In genomic region chr1:25232027-25232865, GRCh38 we compare ENCODE assay signal across 8 cellular contexts. TPM values are rescaled to one million over a fixed set of nuclear protein-coding genes. Genes with fewer than 3 reads are reported as not detected.
DNase-seq lines count a peak whose midpoint lies in the region; ATAC-seq and TF ChIP-seq lines count a peak whose summit lies in the region.

SYF2 (minus strand) TSS chr1:25232502; CDS start chr1:25232467, 35 bp downstream.

- H3K27ac ChIP-seq in C4-2B, result peak within 1 kb of the TSS; percentile 84
- peak within 1 kb of the TSS; percentile 86 to 91 (median 86) for H3K27ac ChIP-seq in right lobe of liver

- H3K9me3 ChIP-seq in right lobe of liver, result no peaks in the 10 kb centered on the region

- peak within 1 kb of the TSS; percentile 73 to 96 (median 95) for H3K4me3 ChIP-seq in right lobe of liver

- no peaks in the 10 kb centered on the region for H3K27me3 ChIP-seq in right lobe of liver

- 0% methylated on average over 29 of the region's 54 CpGs for WGBS in right lobe of liver (ENCODE audit: insufficient coverage, low coverage, low lambda C conversion rate, missing lambda C conversion rate)

- intact Hi-C loops in right lobe of liver (cut with DNase I), result no loop called here

- ATAC-seq in GM19438 (IDR thresholded peaks at IDR 0.05; ENCODE audit: low read depth, unreplicated experiment) (peak; percentile 68), HG03575 (IDR thresholded peaks at IDR 0.05; ENCODE audit: extremely low read depth, insufficient number of reproducible peaks, low FRiP score, unreplicated experiment) (peak; percentile 42), right lobe of liver (peak; percentile 92 to 94 (median 93))

- peak; percentile 69 for TF ChIP-seq POLR2A in right lobe of liver (IDR thresholded peaks at IDR 0.05)

- H3K36me3 ChIP-seq in right lobe of liver, result peaks cover 2 to 36% (median 13%) of the 10 kb centered on the region in 4 donors

- H3K4me1 ChIP-seq in right lobe of liver, result peaks cover 0 to 10% (median 0%) of the 10 kb centered on the region in 4 donors

- DNase-seq in NCI-H82 (lab: John Stamatoyannopoulos, UW) (peak; percentile 98), ecto neural progenitor cell (ENCODE audit: low spot score) (peak; percentile 90), right lobe of liver (peak; percentile 85 to 88 (median 86))
- DNase-seq in activated CD4-positive, alpha-beta T cell treated with anti-CD3 and anti-CD28 coated beads, Interleukin-2, amount 50 U/mL, for 48 hours, result peak; percentile 88 to 92
- DNase-seq in stimulated activated CD4-positive, alpha-beta T cell treated with anti-CD3 and anti-CD28 coated beads, Interleukin-4, amount 100 ng/mL, for 4 hours, result peak; percentile 82 to 84

- no peak for TF ChIP-seq CTCF in C4-2B (conservative IDR thresholded peaks at IDR 0.05)
- no peak for TF ChIP-seq CTCF in right lobe of liver (IDR thresholded peaks at IDR 0.05)

RNA-seq across cellular contexts. Expression of gene SYF2, which starts in this region (rescaled TPM):
- 10 to 100 TPM; 11.0 to 21.8 (median 16.8) TPM for total RNA-seq in right lobe of liver

Comparison
In these comparisons a context has a peak if more than half of its experiments do, and no peak if none do; other contexts are left out.
1. Peak in every context shown above with its lines: DNase-seq, ATAC-seq, H3K4me3 ChIP-seq and H3K27ac ChIP-seq.
2. ATAC-seq: peak in every context shown above with its lines; median percentile 93 in right lobe of liver; 68 in GM19438; 42 in HG03575.